16 cellular contexts compared by ENCODE assay signal in genomic region chr20:54573838-54574237, GRCh38.
"Had no signal": no experiment of that assay in that cellular context is flagged by ENCODE, and none has a peak within 500 bp of the region (broad histone marks: within the 10 kb centered on the region; RNA-seq: fewer than 3 reads in every experiment).

No MANE protein-coding gene starts in this region.

- H3K27me3 ChIP-seq: brain microvascular endothelial cell, esophagus muscularis mucosa, neutrophil had no signal

- H3K27ac ChIP-seq: brain microvascular endothelial cell, esophagus muscularis mucosa, neutrophil, psoas muscle, thoracic aorta had no signal

- H3K9me3 ChIP-seq: esophagus muscularis mucosa, neutrophil, psoas muscle, thoracic aorta had no signal

- DNase-seq: activated CD4-positive, alpha-beta T cell treated with anti-CD3 and anti-CD28 coated beads, Interleukin-2, amount 50 U/mL, for 48 hours; activated CD4-positive, CD25-positive, alpha-beta regulatory T cell treated with anti-CD3 and anti-CD28 coated beads, Interleukin-2, amount 50 U/mL, for 72 hours; activated CD8-positive, alpha-beta memory T cell treated with anti-CD3 and anti-CD28 coated beads, Interleukin-2, amount 10 ng/mL, durations not matched to agents 7 days and 5 days; activated effector memory CD4-positive, alpha-beta T cell treated with Interleukin-2 at 50 U/mL for 16 hours; activated T-cell treated with anti-CD3 and anti-CD28 coated beads, Interleukin-2, amount 50 U/mL, for 24 hours; amniotic stem cell; brain microvascular endothelial cell; naive thymus-derived CD4-positive, alpha-beta T cell; psoas muscle; stimulated activated CD4-positive, alpha-beta T cell treated with anti-CD3 and anti-CD28 coated beads, Interleukin-4, amount 100 ng/mL, for 24 hours; T-helper 9 cell had no signal

- H3K36me3 ChIP-seq: brain microvascular endothelial cell, esophagus muscularis mucosa, neutrophil, thoracic aorta had no signal

- H3K4me3 ChIP-seq: esophagus muscularis mucosa, lung, psoas muscle, thoracic aorta had no signal

- ATAC-seq: activated CD8-positive, alpha-beta memory T cell treated with anti-CD3 and anti-CD28 coated beads, Interleukin-2, amount 10 ng/mL, durations not matched to agents 7 days and 5 days; activated naive CD4-positive, alpha-beta T cell treated with anti-CD3 and anti-CD28 coated beads, Interleukin-2, amount 50 U/mL, for 72 hours; naive thymus-derived CD4-positive, alpha-beta T cell; psoas muscle had no signal
